In genomic region chr21:46667191-46667734, GRCh38 we compare ENCODE assay signal across 8 cellular contexts. TPM values are rescaled to one million over a fixed set of nuclear protein-coding genes. Genes with fewer than 3 reads are reported as not detected.
DNase-seq lines count a peak whose midpoint lies in the region; ATAC-seq and TF ChIP-seq lines count a peak whose summit lies in the region.

No MANE protein-coding gene starts in this region.

- no peak overlapping the region for H2BK120ac ChIP-seq in IMR-90 (ENCODE audit: low read depth, low read length)

- peak overlapping the region; percentile 81 to 92 (median 83) for H3K4me3 Mint-ChIP-seq in CD8-positive, alpha-beta memory T cell
- peak overlapping the region; percentile 82 for H3K4me3 Mint-ChIP-seq in activated T-helper 1 cell treated with anti-CD3 and anti-CD28 coated beads, Interleukin-12 subunit alpha, Interleukin-12 subunit beta, Interleukin-2, Interleukin-4 antibody, amounts not matched to agents 30 ng/mL and 10 ng/mL and 1 ng/mL, durations not matched to agents 14 hours and 24 hours and 36 hours

- peak overlapping the region; percentile 76 for H2AK9ac ChIP-seq in IMR-90 (replicated peaks; ENCODE audit: low read depth, low read length, poor library complexity)

- in situ Hi-C loops in IMR-90 (cut with MboI; ENCODE audit: low sequenced_read_pairs) = no loop called here

- no peak for TF ChIP-seq POLR2A in IMR-90 (IDR thresholded peaks at IDR 0.05; ENCODE audit: low read depth, low read length)

- no peak overlapping the region for H2BK15ac ChIP-seq in IMR-90 (ENCODE audit: low read depth, low read length)

- H3K9me3 Mint-ChIP-seq in CD8-positive, alpha-beta memory T cell = no peaks in the 10 kb centered on the region
- H3K9me3 Mint-ChIP-seq in activated T-helper 1 cell treated with anti-CD3 and anti-CD28 coated beads, Interleukin-12 subunit alpha, Interleukin-12 subunit beta, Interleukin-2, Interleukin-4 antibody, amounts not matched to agents 30 ng/mL and 10 ng/mL and 1 ng/mL, durations not matched to agents 14 hours and 24 hours and 36 hours = no peaks in the 10 kb centered on the region

- peak in 2 of 5 donors; percentile 23 to 46 for DNase-seq in CD8-positive, alpha-beta memory T cell
- peak; percentile 16 for DNase-seq in IMR-90
- no peak for DNase-seq in activated T-helper 1 cell treated with anti-CD3 and anti-CD28 coated beads, Interleukin-12 subunit alpha, Interleukin-12 subunit beta, Interleukin-2, Interleukin-4 antibody, amounts not matched to agents 30 ng/mL and 10 ng/mL and 1 ng/mL, durations not matched to agents 14 hours and 24 hours and 36 hours (ENCODE audit: low spot score)
- DNase-seq in hepatic stellate cell (ENCODE audit: low spot score) = peak; percentile 32
- no peak for DNase-seq in hippocampal formation (lab: John Stamatoyannopoulos, UW)
- DNase-seq in HCEC 1CT = no peak

- H3K14ac ChIP-seq in IMR-90 (replicated peaks; ENCODE audit: low read depth, low read length) = no peak overlapping the region; the same call in 1 of the 2 replicates

- peaks cover 4 to 34% (median 6%) of the 10 kb centered on the region in 3 donors for H3K36me3 Mint-ChIP-seq in CD8-positive, alpha-beta memory T cell
- H3K36me3 Mint-ChIP-seq in activated T-helper 1 cell treated with anti-CD3 and anti-CD28 coated beads, Interleukin-12 subunit alpha, Interleukin-12 subunit beta, Interleukin-2, Interleukin-4 antibody, amounts not matched to agents 30 ng/mL and 10 ng/mL and 1 ng/mL, durations not matched to agents 14 hours and 24 hours and 36 hours (ENCODE audit: low read depth) = peaks cover 6% of the 10 kb centered on the region

- dilution Hi-C loops in IMR-90 (cut with HindIII; ENCODE audit: low sequenced_read_pairs, unreplicated experiment) = no loop called here

- BruUV-seq in IMR-90 (replicated peaks; lab: Mats Ljungman, UMichigan) = no TSS peak

- H4K8ac ChIP-seq in IMR-90 (ENCODE audit: low read depth in 2 of 2, low read length in 2 of 2) = peak overlapping the region; percentile 76 to 86; a peak in 2 of 4 replicates

- no peaks in the 10 kb centered on the region for H3K9me3 ChIP-seq in CD8-positive, alpha-beta memory T cell (ENCODE audit: low read length)
- no peaks in the 10 kb centered on the region for H3K9me3 ChIP-seq in IMR-90 (ENCODE audit: control insufficient read depth, insufficient read depth, low read length)
- no peaks in the 10 kb centered on the region for H3K9me3 ChIP-seq in skeletal muscle satellite cell (replicated peaks; ENCODE audit: low read length)

- no peak for TF ChIP-seq CTCF in IMR-90 (conservative IDR thresholded peaks at IDR 0.05; ENCODE audit: low read depth, low read length)

- H4K20me1 ChIP-seq in IMR-90 (ENCODE audit: insufficient read depth, low read length) = no peaks in the 10 kb centered on the region

- no peak overlapping the region for H3K18ac ChIP-seq in IMR-90 (ENCODE audit: low read depth, low read length)

- H3K27ac ChIP-seq in CD8-positive, alpha-beta memory T cell (ENCODE audit: low read depth, low read length) = no peak overlapping the region
- no peak overlapping the region; the same call in 1 of the 2 replicates for H3K27ac ChIP-seq in IMR-90 (ENCODE audit: insufficient read depth, low read length)

- POLR2A ChIA-PET in CD8-positive, alpha-beta memory T cell (lab: Charles Lee) = interaction anchor here (0.6 kb wide), 1 partner anchor 139 kb away, joined by 9 read pairs; no protein-coding TSS in a partner anchor
- POLR2A ChIA-PET in IMR-90 (lab: Charles Lee; ENCODE audit: unreplicated experiment) = interaction anchor here (0.6 kb wide), 1 partner anchor 141 kb away, joined by 4 read pairs; no protein-coding TSS in a partner anchor

- CTCF ChIA-PET in CD8-positive, alpha-beta memory T cell (lab: Charles Lee) = no interaction called here
- CTCF ChIA-PET in IMR-90 (lab: Yijun Ruan, JAX) = no interaction called here

- peak overlapping the region; percentile 87 for H2AFZ ChIP-seq in IMR-90 (replicated peaks; ENCODE audit: low read length, poor library complexity)

- no peak overlapping the region for H2AK5ac ChIP-seq in IMR-90 (ENCODE audit: low read depth, low read length)

- H3K4me2 ChIP-seq in IMR-90 (ENCODE audit: low read depth, low read length) (peak overlapping the region; percentile 85), skeletal muscle satellite cell (ENCODE audit: low read length) (peak overlapping the region; percentile 83)

- H3K27me3 ChIP-seq in CD8-positive, alpha-beta memory T cell (ENCODE audit: insufficient read depth, low read length, poor library complexity, severe bottlenecking) = no peaks in the 10 kb centered on the region
- peaks cover 10% of the 10 kb centered on the region for H3K27me3 ChIP-seq in IMR-90 (ENCODE audit: control insufficient read depth, insufficient read depth, low read length)
- H3K27me3 ChIP-seq in skeletal muscle satellite cell (ENCODE audit: control insufficient read depth, insufficient read depth, low read length) = peaks cover 18% of the 10 kb centered on the region

- intact Hi-C loops in IMR-90 (cut with micrococcal nuclease) = no loop called here
- intact Hi-C loops in activated T-helper 1 cell treated with anti-CD3 and anti-CD28 coated beads, Interleukin-12 subunit alpha, Interleukin-12 subunit beta, Interleukin-2, Interleukin-4 antibody, amounts not matched to agents 30 ng/mL and 10 ng/mL and 1 ng/mL, durations not matched to agents 14 hours and 24 hours and 36 hours (cut with micrococcal nuclease) = no loop called here

- peaks cover 4% of the 10 kb centered on the region; the same call in 1 of the 2 replicates for H3K9me1 ChIP-seq in IMR-90 (ENCODE audit: insufficient read depth, low read length)

- no peak overlapping the region for H4K91ac ChIP-seq in IMR-90 (ENCODE audit: insufficient read depth, low read depth, low read length)

- H3K4ac ChIP-seq in IMR-90 (ENCODE audit: low read depth, low read length) = peak overlapping the region; percentile 37; the same call in 1 of the 2 replicates

- peaks cover 3 to 4% of the 10 kb centered on the region in 2 donors for H3K27me3 Mint-ChIP-seq in CD8-positive, alpha-beta memory T cell
- peaks cover 18% of the 10 kb centered on the region for H3K27me3 Mint-ChIP-seq in activated T-helper 1 cell treated with anti-CD3 and anti-CD28 coated beads, Interleukin-12 subunit alpha, Interleukin-12 subunit beta, Interleukin-2, Interleukin-4 antibody, amounts not matched to agents 30 ng/mL and 10 ng/mL and 1 ng/mL, durations not matched to agents 14 hours and 24 hours and 36 hours (ENCODE audit: insufficient read depth)

- peaks cover 0 to 3% of the 10 kb centered on the region in 2 experiments; a peak in 1 of 4 replicates for H3K79me1 ChIP-seq in IMR-90 (ENCODE audit: low read depth in 1 of 2, low read length in 2 of 2)

- peak overlapping the region; percentile 47; the same call in 1 of the 2 replicates for H3K9ac ChIP-seq in IMR-90 (ENCODE audit: low read depth, low read length)
- H3K9ac ChIP-seq in skeletal muscle satellite cell (ENCODE audit: low read depth, low read length) = peak overlapping the region; percentile 51

- H3K4me3 ChIP-seq in CD8-positive, alpha-beta memory T cell (ENCODE audit: low read length) = peak overlapping the region; percentile 49
- H3K4me3 ChIP-seq in IMR-90 (ENCODE audit: insufficient read depth, low read depth, low read length) = peak overlapping the region; percentile 50
- peak overlapping the region; percentile 69 for H3K4me3 ChIP-seq in skeletal muscle satellite cell (ENCODE audit: low read length)

- peaks cover 10 to 16% (median 14%) of the 10 kb centered on the region in 3 donors for H3K4me1 Mint-ChIP-seq in CD8-positive, alpha-beta memory T cell
- no peaks in the 10 kb centered on the region for H3K4me1 Mint-ChIP-seq in activated T-helper 1 cell treated with anti-CD3 and anti-CD28 coated beads, Interleukin-12 subunit alpha, Interleukin-12 subunit beta, Interleukin-2, Interleukin-4 antibody, amounts not matched to agents 30 ng/mL and 10 ng/mL and 1 ng/mL, durations not matched to agents 14 hours and 24 hours and 36 hours (ENCODE audit: low read depth)

- peak overlapping the region in 2 of 8 donors; percentile 46 to 50 for H3K27ac Mint-ChIP-seq in CD8-positive, alpha-beta memory T cell
- H3K27ac Mint-ChIP-seq in activated T-helper 1 cell treated with anti-CD3 and anti-CD28 coated beads, Interleukin-12 subunit alpha, Interleukin-12 subunit beta, Interleukin-2, Interleukin-4 antibody, amounts not matched to agents 30 ng/mL and 10 ng/mL and 1 ng/mL, durations not matched to agents 14 hours and 24 hours and 36 hours = no peak overlapping the region

- H4K5ac ChIP-seq in IMR-90 (ENCODE audit: low read depth, low read length) = no peak overlapping the region; the same call in 1 of the 2 replicates

- WGBS in IMR-90 (ENCODE audit: extremely low coverage in 2 of 2, insufficient read length in 1 of 2), 2 experiments = 8% methylated on average over 31 of the region's 47 CpGs; no CpG with 5 or more reads in 1 of the 2 experiments

- peak overlapping the region; percentile 70; the same call in 1 of the 2 replicates for H3K56ac ChIP-seq in IMR-90 (ENCODE audit: extremely low read depth, insufficient read depth, low read length)

- ATAC-seq in IMR-90 (ENCODE audit: low read depth) (peak; percentile 48), GM21447 (IDR thresholded peaks at IDR 0.05; ENCODE audit: unreplicated experiment) (no peak)

- no peaks in the 10 kb centered on the region for H3K4me1 ChIP-seq in CD8-positive, alpha-beta memory T cell (ENCODE audit: insufficient read depth, low read length)
- H3K4me1 ChIP-seq in IMR-90 (ENCODE audit: control insufficient read depth, insufficient read depth, low read length) (no peaks in the 10 kb centered on the region), skeletal muscle satellite cell (ENCODE audit: control insufficient read depth, insufficient read depth, low read length) (peaks cover 15% of the 10 kb centered on the region)

- H2BK5ac ChIP-seq in IMR-90 (ENCODE audit: low read depth, low read length, poor library complexity, severe bottlenecking) = no peak overlapping the region

- H2BK20ac ChIP-seq in IMR-90 (ENCODE audit: low read depth, low read length) = no peak overlapping the region

- peak overlapping the region; percentile 81; the same call in 1 of the 2 replicates for H3K23ac ChIP-seq in IMR-90 (ENCODE audit: low read depth, low read length)

- no peak for TF ChIP-seq RAD21 in IMR-90 (IDR thresholded peaks at IDR 0.05; ENCODE audit: low read length)

- H3K36me3 ChIP-seq in CD8-positive, alpha-beta memory T cell (ENCODE audit: insufficient read depth, low read length) = peaks cover 13% of the 10 kb centered on the region
- H3K36me3 ChIP-seq in IMR-90 (ENCODE audit: control insufficient read depth, insufficient read depth, low read length) (peaks cover 16% of the 10 kb centered on the region), skeletal muscle satellite cell (ENCODE audit: insufficient read depth, low read length) (peaks cover 15% of the 10 kb centered on the region)

RNA-seq across cellular contexts. Expression of gene PRMT2, which starts 31.8 kb away (rescaled TPM):
- 10 to 100 TPM; 69.8 to 71.6 TPM for total RNA-seq in CD8-positive, alpha-beta memory T cell
- 287 TPM for polyA plus RNA-seq in CD8-positive, alpha-beta memory T cell
- 126 and 127 TPM in 2 replicates for total RNA-seq in IMR-90 (2012; rRNA removed)
- 159 and 162 TPM in 2 replicates for polyA plus RNA-seq in IMR-90 (2012; rRNA removed)
- polyA plus RNA-seq in IMR-90 (2012; cell fraction: cytosol; rRNA removed) = 169 and 183 TPM in 2 replicates
- polyA plus RNA-seq in IMR-90 (2012; cell fraction: nucleus; rRNA removed; ENCODE audit: low replicate concordance) = 159 and 168 TPM in 2 replicates
- total RNA-seq in activated T-helper 1 cell treated with anti-CD3 and anti-CD28 coated beads, Interleukin-12 subunit alpha, Interleukin-12 subunit beta, Interleukin-2, Interleukin-4 antibody, amounts not matched to agents 30 ng/mL and 10 ng/mL and 1 ng/mL, durations not matched to agents 14 hours and 24 hours and 36 hours = 55.7 and 58.7 TPM in 2 replicates
- 66.4 and 86.4 TPM in 2 replicates for total RNA-seq in skeletal muscle satellite cell (2012; rRNA removed)

Comparison
In these comparisons a context has a peak if more than half of its experiments do, and no peak if none do; other contexts are left out.
1. DNase-seq: peak in IMR-90 (single experiment) and hepatic stellate cell (single experiment); none in activated T-helper 1 cell treated with anti-CD3 and anti-CD28 coated beads, Interleukin-12 subunit alpha, Interleukin-12 subunit beta, Interleukin-2, Interleukin-4 antibody, amounts not matched to agents 30 ng/mL and 10 ng/mL and 1 ng/mL, durations not matched to agents 14 hours and 24 hours and 36 hours (single experiment), hippocampal formation (0 of 2) and HCEC 1CT (single experiment).
2. Peak in every context shown above with its lines, with median percentiles within 50 percentile points of each other: H3K4me3 ChIP-seq.